5 cellular contexts compared by ENCODE assay signal in genomic region chr11:9226996-9227395, GRCh38. TPM values are rescaled to one million over a fixed set of nuclear protein-coding genes. Genes with fewer than 3 reads are reported as not detected.
DNase-seq lines count a peak whose midpoint lies in the region; ATAC-seq and TF ChIP-seq lines count a peak whose summit lies in the region.
"Not testable (repeated sequence)": the region's sequence is repeated elsewhere in the genome, so short reads cannot be mapped to it uniquely, and the experiment has no call there.

No MANE protein-coding gene starts in this region.

- intact Hi-C loops in HCT116 (cut with micrococcal nuclease) (loop anchor here (1.0 kb wide), 1 partner anchor 35 kb away; no protein-coding TSS in a partner anchor), dorsolateral prefrontal cortex (cut with DNase I) (loop anchor here in 1 of 2 donors (5.0 kb wide), 1 partner anchor 35 kb away; no protein-coding TSS in a partner anchor)

- H3K4me1 Mint-ChIP-seq in activated naive CD8-positive, alpha-beta T cell (ENCODE audit: low read depth), result peaks cover 48% of the 10 kb centered on the region

- not testable (repeated sequence) for TF ChIP-seq POLR2A in HCT116 (IDR thresholded peaks at IDR 0.05; ENCODE audit: borderline replicate concordance, extremely low read depth, insufficient read depth, insufficient read length)

- not testable (repeated sequence) for H3K9me3 Mint-ChIP-seq in activated naive CD8-positive, alpha-beta T cell (ENCODE audit: low read depth)

- H3K27ac Mint-ChIP-seq in activated naive CD8-positive, alpha-beta T cell, result peak overlapping the region; percentile 17

- BruUV-seq in HCT116 (replicated peaks; lab: Mats Ljungman, UMichigan), result not testable (repeated sequence)

- POLR2A ChIA-PET in HCT116 (lab: Charles Lee), result not testable (repeated sequence)

- peaks cover 77% of the 10 kb centered on the region for H3K79me2 ChIP-seq in HCT116 (ENCODE audit: insufficient read depth, low read length)

- H3K27me3 Mint-ChIP-seq in activated naive CD8-positive, alpha-beta T cell, result not testable (repeated sequence)

- not testable (repeated sequence) for H3K36me3 Mint-ChIP-seq in activated naive CD8-positive, alpha-beta T cell

- CTCF ChIA-PET in HCT116 (lab: Charles Lee), result not testable (repeated sequence)

- not testable (repeated sequence) for H3K27ac ChIP-seq in BLaER1 treated with 17β-estradiol and CSF1 and Interleukin-3, amounts not matched to agents 10 nM and 100 nM; HCT116 (ENCODE audit: low read depth, low read length)
- peak overlapping the region in 46 of 59 donors; percentile 1 to 99 (median 96) for H3K27ac ChIP-seq in dorsolateral prefrontal cortex
- H3K27ac ChIP-seq in substantia nigra (ENCODE audit: low read depth, low read length, poor library complexity, severe bottlenecking), result peak overlapping the region; percentile 35

- H3K4me3 ChIP-seq in BLaER1 treated with 17β-estradiol and CSF1 and Interleukin-3, amounts not matched to agents 10 nM and 100 nM; HCT116 (replicated peaks in 1 of 2; ENCODE audit: low read depth in 1 of 2, low read length in 2 of 2); dorsolateral prefrontal cortex: not testable (repeated sequence)

- not testable (repeated sequence) for H3K9me3 ChIP-seq in BLaER1 treated with 17β-estradiol and CSF1 and Interleukin-3, amounts not matched to agents 10 nM and 100 nM (replicated peaks in 1 of 11); HCT116 (ENCODE audit: control insufficient read depth in 1 of 2, insufficient read depth in 1 of 2, low read depth in 1 of 2, low read length in 2 of 2)

- peaks cover 0 to 23% (median 12%) of the 10 kb centered on the region in 11 experiments; a peak in 10 of 22 replicates for H3K36me3 ChIP-seq in BLaER1 treated with 17β-estradiol and CSF1 and Interleukin-3, amounts not matched to agents 10 nM and 100 nM
- H3K36me3 ChIP-seq in HCT116 (ENCODE audit: control insufficient read depth in 1 of 2, insufficient read depth in 2 of 2, low read length in 2 of 2), result not testable (repeated sequence)

- peaks cover 89 to 100% (median 100%) of the 10 kb centered on the region in 11 experiments for H4K20me1 ChIP-seq in BLaER1 treated with 17β-estradiol and CSF1 and Interleukin-3, amounts not matched to agents 10 nM and 100 nM
- not testable (repeated sequence) for H4K20me1 ChIP-seq in HCT116 (ENCODE audit: insufficient read depth)

- DNase-seq in HCT116 (ENCODE audit: low read depth, low spot score); dorsolateral prefrontal cortex; substantia nigra (lab: John Stamatoyannopoulos, UW): not testable (repeated sequence)

- H3K4me1 ChIP-seq in BLaER1 treated with 17β-estradiol and CSF1 and Interleukin-3, amounts not matched to agents 10 nM and 100 nM, result peaks cover 8 to 76% (median 30%) of the 10 kb centered on the region in 10 experiments
- H3K4me1 ChIP-seq in HCT116 (ENCODE audit: control insufficient read depth in 1 of 2, insufficient read depth in 2 of 2, low read length in 2 of 2), result peaks cover 0 to 29% of the 10 kb centered on the region in 2 experiments; a peak in 2 of 4 replicates

- TF ChIP-seq RAD21 in HCT116 (IDR thresholded peaks at IDR 0.05; ENCODE audit: low read depth), result not testable (repeated sequence)

- H2AFZ ChIP-seq in HCT116 (ENCODE audit: low read depth, low read length, poor library complexity, severe bottlenecking), result not testable (repeated sequence)

- H3K9ac ChIP-seq in BLaER1 treated with 17β-estradiol and CSF1 and Interleukin-3, amounts not matched to agents 10 nM and 100 nM; HCT116 (ENCODE audit: low read length): not testable (repeated sequence)

- not testable (repeated sequence) for ATAC-seq in HCT116

- H3K4me2 ChIP-seq in BLaER1 treated with 17β-estradiol and CSF1 and Interleukin-3, amounts not matched to agents 10 nM and 100 nM, result peak overlapping the region in 7 of 11 experiments; percentile 24 to 63 (median 35); a peak in 12 of 22 replicates
- H3K4me2 ChIP-seq in HCT116 (ENCODE audit: low read length), result peak overlapping the region; percentile 29; the same call in 1 of the 2 replicates

- RAD21 ChIA-PET in HCT116 (lab: Charles Lee; ENCODE audit: low non-redundant PET in 1 of 2, low total read pairs in 2 of 2, uncharacterized antibody in 2 of 2, unreplicated experiment in 2 of 2), result not testable (repeated sequence)

- TF ChIP-seq CTCF in HCT116 (IDR thresholded peaks at IDR 0.05 in 2 of 3, conservative IDR thresholded peaks at IDR 0.05 in 1 of 3; ENCODE audit: borderline replicate concordance in 1 of 3, insufficient read depth in 1 of 3, low read depth in 2 of 3, low read length in 2 of 3); dorsolateral prefrontal cortex (IDR thresholded peaks at IDR 0.05 in 54 of 56, conservative IDR thresholded peaks at IDR 0.05 in 2 of 56; ENCODE audit: low read depth in 1 of 56, partially characterized antibody in 56 of 56): not testable (repeated sequence)

- H3K9me2 ChIP-seq in HCT116 (ENCODE audit: insufficient read depth), result not testable (repeated sequence)

- H3K27me3 ChIP-seq in BLaER1 treated with 17β-estradiol and CSF1 and Interleukin-3, amounts not matched to agents 10 nM and 100 nM; HCT116 (ENCODE audit: insufficient read depth, low read length); dorsolateral prefrontal cortex: not testable (repeated sequence)

- not testable (repeated sequence) for H3K4me3 Mint-ChIP-seq in activated naive CD8-positive, alpha-beta T cell

RNA-seq across cellular contexts. Expression of gene DENND5A, which starts 38.2 kb away (rescaled TPM):
- 48.6 TPM for total RNA-seq in HCT116 (2021; ENCODE audit: unreplicated experiment)
- polyA plus RNA-seq in HCT116 (2012), result 59.6 and 69.9 TPM in 2 replicates
- 100 to 1,000 TPM; 128 to 331 (median 174) TPM for total RNA-seq in dorsolateral prefrontal cortex
